In genomic region chr9:2616726-2617377, GRCh38 we compare ENCODE assay signal across 28 cellular contexts. TPM values are rescaled to one million over a fixed set of nuclear protein-coding genes. Genes with fewer than 3 reads are reported as not detected.
DNase-seq lines count a peak whose midpoint lies in the region; ATAC-seq and TF ChIP-seq lines count a peak whose summit lies in the region.
"Had no signal": no experiment of that assay in that cellular context is flagged by ENCODE, and none has a peak within 500 bp of the region (broad histone marks: within the 10 kb centered on the region; RNA-seq: fewer than 3 reads in every experiment).

No MANE protein-coding gene starts in this region.

- no peak overlapping the region for H3K27ac ChIP-seq in esophagus muscularis mucosa (replicated peaks in 1 of 4)
- H3K27ac ChIP-seq: BLaER1, heart left ventricle, right lobe of liver, RWPE1, SK-N-MC, thyroid gland had no signal

- TF ChIP-seq POLR2A in esophagus muscularis mucosa (IDR thresholded peaks at IDR 0.05; ENCODE audit: low read depth) = no peak

- intact Hi-C loops in esophagus muscularis mucosa (cut with DNase I) = no loop called here

- H3K4me1 ChIP-seq in esophagus muscularis mucosa = peaks cover 0 to 17% (median 11%) of the 10 kb centered on the region in 4 donors
- H3K4me1 ChIP-seq: right lobe of liver had no signal

- DNase-seq in esophagus muscularis mucosa (ENCODE audit: extremely low spot score) = peak; percentile 42
- no peak for DNase-seq in COLO829 (ENCODE audit: low spot score)
- DNase-seq in NCI-H748 (lab: John Stamatoyannopoulos, UW; ENCODE audit: unreplicated experiment) = no peak
- no peak for DNase-seq in MG63
- DNase-seq: activated CD4-positive, alpha-beta T cell treated with anti-CD3 and anti-CD28 coated beads for 36 hours; activated naive CD4-positive, alpha-beta T cell treated with anti-CD3 and anti-CD28 coated beads, Interleukin-2, amount 10 ng/mL, durations not matched to agents 7 days and 5 days; activated T-cell treated with anti-CD3 and anti-CD28 coated beads, Interleukin-2, amount 50 U/mL, for 4 hours; amniotic stem cell; COR-L47; DMS79 treated with DMSO at 0.1 percent for 48 hours; heart left ventricle; Kasumi-1; mammary epithelial cell; NCI-H187 treated with DMSO at 0.1 percent for 48 hours; NCI-H69; right lobe of liver; stimulated activated CD4-positive, alpha-beta T cell treated with anti-CD3 and anti-CD28 coated beads, Interleukin-12 subunit alpha, Interleukin-12 subunit beta, amount 100 ng/mL, for 4 hours; stimulated activated naive CD8-positive, alpha-beta T cell treated with anti-CD3 and anti-CD28 coated beads, Interleukin-15, amount 100 ng/mL, for 72 hours; T-helper 17 cell; thyroid gland had no signal

- TF ChIP-seq EP300 in esophagus muscularis mucosa (IDR thresholded peaks at IDR 0.05) = no peak

- ATAC-seq in GM18520 (IDR thresholded peaks at IDR 0.05; ENCODE audit: unreplicated experiment) (peak; percentile 53), GM21723 (IDR thresholded peaks at IDR 0.05; ENCODE audit: unreplicated experiment) (peak; percentile 34), HG03039 (IDR thresholded peaks at IDR 0.05; ENCODE audit: unreplicated experiment) (peak; percentile 39), GM21515 (IDR thresholded peaks at IDR 0.05; ENCODE audit: unreplicated experiment) (no peak)
- ATAC-seq: activated CD4-positive, alpha-beta T cell treated with anti-CD3 and anti-CD28 coated beads for 36 hours; activated T-cell treated with anti-CD3 and anti-CD28 coated beads, Interleukin-2, amount 50 U/mL, for 4 hours; GM23338; heart left ventricle; right lobe of liver; stimulated activated naive CD8-positive, alpha-beta T cell treated with anti-CD3 and anti-CD28 coated beads, Interleukin-15, amount 100 ng/mL, for 72 hours; T-helper 17 cell had no signal

- no peak for TF ChIP-seq CTCF in esophagus muscularis mucosa (IDR thresholded peaks at IDR 0.05)

- H3K4me3 ChIP-seq in esophagus muscularis mucosa (no peak overlapping the region), MG63 (no peak overlapping the region)
- H3K4me3 ChIP-seq: BLaER1, GM23338, heart left ventricle, right lobe of liver, SK-N-MC, thyroid gland had no signal

- no peaks in the 10 kb centered on the region for H3K9me3 ChIP-seq in esophagus muscularis mucosa
- H3K9me3 ChIP-seq in MG63 = no peaks in the 10 kb centered on the region
- H3K9me3 ChIP-seq: BLaER1, heart left ventricle, right lobe of liver, thyroid gland had no signal

- H3K27me3 ChIP-seq in esophagus muscularis mucosa (peaks cover 0 to 12% (median 0%) of the 10 kb centered on the region in 4 donors), MG63 (no peaks in the 10 kb centered on the region)
- H3K27me3 ChIP-seq: BLaER1, right lobe of liver, thyroid gland had no signal

- H3K36me3 ChIP-seq in esophagus muscularis mucosa (no peaks in the 10 kb centered on the region), MG63 (no peaks in the 10 kb centered on the region)
- H3K36me3 ChIP-seq: BLaER1, heart left ventricle, right lobe of liver, thyroid gland had no signal

- WGBS in esophagus muscularis mucosa = 95% methylated on average over 3 of the region's 3 CpGs

RNA-seq across cellular contexts. Expression of gene VLDLR, which starts 4.7 kb away (rescaled TPM):
- 10 to 100 TPM; 15.5 to 17.0 (median 16.8) TPM for total RNA-seq in esophagus muscularis mucosa
- total RNA-seq in MG63 (2014; rRNA removed; shearing (Covaris generic); ENCODE audit: low replicate concordance) = 0.13 TPM in 1 of 2 replicates, not detected in the other

Comparison
In these comparisons a context has a peak if more than half of its experiments do, and no peak if none do; other contexts are left out.
1. RNA of gene VLDLR, which starts 4.7 kb away (total RNA-seq): 15.5 to 17.0 TPM in esophagus muscularis mucosa; 0.13 TPM in MG63; every median in the first group is over 10 times any median in the second.